8 cellular contexts compared by ENCODE assay signal in genomic region chr20:63572788-63573738, GRCh38. TPM values are rescaled to one million over a fixed set of nuclear protein-coding genes. Genes with fewer than 3 reads are reported as not detected.
A peak's percentile ranks its signal among the peaks of the same experiment; 100 is the strongest.
DNase-seq lines count a peak whose midpoint lies in the region; ATAC-seq, FAIRE-seq and TF ChIP-seq lines count a peak whose summit lies in the region.

No MANE protein-coding gene starts in this region.

- H3K27me3 Mint-ChIP-seq in GM23338 (ENCODE audit: insufficient read depth, low read depth, poor library complexity) (no peaks in the 10 kb centered on the region), T-cell (no peaks in the 10 kb centered on the region)

- CTCF ChIA-PET in T-cell (lab: Charles Lee), result interaction anchor here in 1 of 2 donors (1.0 to 1.2 kb wide), 2 partner anchors 36 to 69 kb away, joined by 3 to 7 read pairs; partner anchors contain the start of gene PTK6

- H3K79me2 ChIP-seq in GM23338 (replicated peaks; ENCODE audit: insufficient read depth), result no peaks in the 10 kb centered on the region

- DNase-seq in GM23338 (ENCODE audit: low spot score) (peak; percentile 47), T-cell (no peak), right atrium auricular region (ENCODE audit: low spot score) (no peak), small intestine (no peak), NK-92 (lab: John Stamatoyannopoulos, UW; ENCODE audit: unreplicated experiment) (no peak)

- H3K4me3 Mint-ChIP-seq in GM23338 (peak overlapping the region; percentile 77), T-cell (peak overlapping the region; percentile 77 to 81 (median 79))

- no peaks in the 10 kb centered on the region for H3K36me3 ChIP-seq in GM23338 (ENCODE audit: insufficient read depth)
- H3K36me3 ChIP-seq in right atrium auricular region, result peaks cover 9% of the 10 kb centered on the region
- H3K36me3 ChIP-seq in small intestine (ENCODE audit: control insufficient read depth in 2 of 2, insufficient read depth in 2 of 2, low read length in 2 of 2), result peaks cover 2 to 4% of the 10 kb centered on the region in 2 donors

- H3K27ac ChIP-seq in GM23338 (ENCODE audit: low read depth), result no peak overlapping the region
- peak overlapping the region; percentile 82 to 91 for H3K27ac ChIP-seq in right atrium auricular region
- peak overlapping the region; percentile 43 to 80 for H3K27ac ChIP-seq in small intestine (ENCODE audit: low read depth in 1 of 2, low read length in 1 of 2)

- H3F3A ChIP-seq in GM23338 (replicated peaks; ENCODE audit: low read depth), result 0 out of 2 replicates have a peak, but pooled peaks cover 7% of the 10 kb centered on the region

- H3K9me3 Mint-ChIP-seq in GM23338 (no peaks in the 10 kb centered on the region), T-cell (no peaks in the 10 kb centered on the region)

- 78 to 84% (median 83%) methylated on average over 27 to 35 of the region's 35 CpGs for WGBS in small intestine, 3 donors

- H3K9me3 ChIP-seq in right atrium auricular region (no peaks in the 10 kb centered on the region), small intestine (ENCODE audit: control insufficient read depth, low read depth) (no peaks in the 10 kb centered on the region)

- no peak overlapping the region for H3K27ac Mint-ChIP-seq in GM23338
- peak overlapping the region; percentile 27 to 55 for H3K27ac Mint-ChIP-seq in T-cell

- POLR2A ChIA-PET in T-cell (lab: Charles Lee), result no interaction called here

- peak; percentile 17 to 31; a peak in 2 of 4 replicates for TF ChIP-seq CTCF in GM23338 (conservative IDR thresholded peaks at IDR 0.05; ENCODE audit: low read depth in 2 of 2)
- TF ChIP-seq CTCF in right atrium auricular region (IDR thresholded peaks at IDR 0.05), result no peak

- H3K27me3 ChIP-seq in GM23338 (ENCODE audit: insufficient read depth), result no peaks in the 10 kb centered on the region
- no peaks in the 10 kb centered on the region for H3K27me3 ChIP-seq in right atrium auricular region
- H3K27me3 ChIP-seq in small intestine (ENCODE audit: control insufficient read depth in 2 of 2, insufficient read depth in 2 of 2, low read length in 2 of 2), result no peaks in the 10 kb centered on the region

- H3K9me2 ChIP-seq in GM23338 (ENCODE audit: insufficient read depth), result no peaks in the 10 kb centered on the region

- H2AFZ ChIP-seq in GM23338, result no peak overlapping the region

- H3K36me3 Mint-ChIP-seq in GM23338 (ENCODE audit: low read depth) (no peaks in the 10 kb centered on the region), T-cell (no peaks in the 10 kb centered on the region)

- no peak for FAIRE-seq in small intestine (lab: Jason Lieb, UNC)

- peak overlapping the region; percentile 84 for H3K4me2 ChIP-seq in GM23338

- H3K4me1 ChIP-seq in GM23338 (ENCODE audit: insufficient read depth), result no peaks in the 10 kb centered on the region; the same call in 1 of the 2 replicates
- H3K4me1 ChIP-seq in right atrium auricular region, result peaks cover 0 to 25% of the 10 kb centered on the region in 2 donors
- H3K4me1 ChIP-seq in small intestine (ENCODE audit: control insufficient read depth in 2 of 2, insufficient read depth in 1 of 2, low read depth in 1 of 2, low read length in 1 of 2), result peaks cover 0 to 3% of the 10 kb centered on the region in 2 donors

- no peaks in the 10 kb centered on the region for H3K4me1 Mint-ChIP-seq in GM23338
- H3K4me1 Mint-ChIP-seq in T-cell, result peaks cover 9 to 17% (median 15%) of the 10 kb centered on the region in 3 donors

- ATAC-seq in GM23338, result peak; percentile 18
- peak in 1 of 4 experiments; percentile 8 for ATAC-seq in T-cell (replicated peaks in 1 of 4)
- no peak for ATAC-seq in HG02852 (IDR thresholded peaks at IDR 0.05; ENCODE audit: unreplicated experiment)
- no peak for ATAC-seq in GM19395 (IDR thresholded peaks at IDR 0.05; ENCODE audit: unreplicated experiment)
- ATAC-seq in HG02642 (IDR thresholded peaks at IDR 0.05; ENCODE audit: poor library complexity, unreplicated experiment), result no peak

- peak overlapping the region; percentile 64 for H3K4me3 ChIP-seq in GM23338
- H3K4me3 ChIP-seq in right atrium auricular region, result peak overlapping the region; percentile 86 to 95
- peak overlapping the region; percentile 3 to 68 for H3K4me3 ChIP-seq in small intestine (ENCODE audit: low read depth in 1 of 2, low read length in 2 of 2)

- H4K20me1 ChIP-seq in GM23338 (replicated peaks; ENCODE audit: insufficient read depth), result no peaks in the 10 kb centered on the region

TF ChIP-seq in GM23338, 12 proteins besides CTCF, POLR2A, EP300 and RAD21 (continues in another document):
- TF ChIP-seq ZNF331 (CRISPR knock-in tag; IDR thresholded peaks at IDR 0.05; ENCODE audit: low read depth), result no peak
- no peak for TF ChIP-seq EZH2phosphoT487 (IDR thresholded peaks at IDR 0.05; ENCODE audit: unreplicated experiment)
- TF ChIP-seq NANOG (IDR thresholded peaks at IDR 0.05; ENCODE audit: borderline replicate concordance), result no peak
- no peak for TF ChIP-seq ZNF114 (CRISPR knock-in tag; IDR thresholded peaks at IDR 0.05)

RNA-seq across cellular contexts. Expression of gene HELZ2, which starts 1.0 kb away (rescaled TPM):
- total RNA-seq in GM23338 (2014; rRNA removed; shearing (Covaris generic)), result 39.6 and 48.9 TPM in 2 replicates
- polyA plus RNA-seq in GM23338 (2016; fragmentation: Nextera tagmentation; extraction: Ambion mirVana) (4.6 and 5.2 TPM in 2 replicates), small intestine (10 to 100 TPM in 1 of 3 donors, 1 to 10 TPM in 2; 3.8 to 13.8 (median 5.1) TPM)
- total RNA-seq in T-cell (10 to 100 TPM; 31.6 to 73.0 (median 43.5) TPM), right atrium auricular region (10 to 100 TPM; 12.5 to 21.5 TPM)

RNA-seq across cellular contexts. Expression of gene FNDC11, which starts 19.1 kb away (rescaled TPM):
- total RNA-seq in GM23338 (2014; rRNA removed; shearing (Covaris generic)), result 5.3 and 6.5 TPM in 2 replicates
- polyA plus RNA-seq in GM23338 (2016; fragmentation: Nextera tagmentation; extraction: Ambion mirVana) (3.4 and 3.5 TPM in 2 replicates), small intestine (under 1 TPM in 1 of 3 donors, not detected in 2; 0.25 TPM)
- total RNA-seq in T-cell (1 to 10 TPM in 2 of 5 donors, under 1 TPM in 3; 0.38 to 1.8 (median 0.70) TPM), right atrium auricular region (not detected)

RNA-seq across cellular contexts. Expression of gene SRMS, which starts 25.5 kb away (rescaled TPM):
- total RNA-seq in GM23338 (2014; rRNA removed; shearing (Covaris generic)), result 0.50 and 0.59 TPM in 2 replicates
- polyA plus RNA-seq in GM23338 (2016; fragmentation: Nextera tagmentation; extraction: Ambion mirVana) (0.23 TPM in 1 of 2 replicates, not detected in the other), small intestine (not detected)
- total RNA-seq in T-cell (not detected), right atrium auricular region (not detected)

RNA-seq across cellular contexts. Expression of gene PTK6, which starts 35.9 kb away (rescaled TPM):
- 0.28 TPM in 1 of 2 replicates, not detected in the other for total RNA-seq in GM23338 (2014; rRNA removed; shearing (Covaris generic))
- 0.07 TPM in 1 of 2 replicates, not detected in the other for polyA plus RNA-seq in GM23338 (2016; fragmentation: Nextera tagmentation; extraction: Ambion mirVana)
- total RNA-seq in T-cell, result under 1 TPM; 0.15 to 0.47 (median 0.23) TPM
- total RNA-seq in right atrium auricular region, result not detected
- 10 to 100 TPM; 12.3 to 87.0 (median 82.7) TPM for polyA plus RNA-seq in small intestine

RNA-seq across cellular contexts. Expression of gene PPDPF, which starts 52.5 kb away (rescaled TPM):
- total RNA-seq in GM23338 (2014; rRNA removed; shearing (Covaris generic)), result 117 and 141 TPM in 2 replicates
- polyA plus RNA-seq in GM23338 (2016; fragmentation: Nextera tagmentation; extraction: Ambion mirVana), result 83.9 and 92.9 TPM in 2 replicates
- total RNA-seq in T-cell, result 100 to 1,000 TPM; 147 to 320 (median 300) TPM
- 100 to 1,000 TPM; 138 to 185 TPM for total RNA-seq in right atrium auricular region
- polyA plus RNA-seq in small intestine, result 100 to 1,000 TPM; 287 to 356 (median 302) TPM

Comparison
In these comparisons a context has a peak if more than half of its experiments do, and no peak if none do; other contexts are left out.
1. H3K4me3 ChIP-seq: peak in every context shown above with its lines; median percentile 90 in right atrium auricular region; 64 in GM23338; 36 in small intestine.
2. CTCF ChIP-seq: peak in GM23338 (2 of 2); none in right atrium auricular region (0 of 2).